In genomic region chr16:67653131-67654068, GRCh38 we compare ENCODE assay signal across 10 cellular contexts. TPM values are rescaled to one million over a fixed set of nuclear protein-coding genes. Genes with fewer than 3 reads are reported as not detected.
DNase-seq lines count a peak whose midpoint lies in the region; ATAC-seq, FAIRE-seq and TF ChIP-seq lines count a peak whose summit lies in the region.
"Had no signal": no experiment of that assay in that cellular context is flagged by ENCODE, and none has a peak within 500 bp of the region (broad histone marks: within the 10 kb centered on the region; RNA-seq: fewer than 3 reads in every experiment).

No MANE protein-coding gene starts in this region.

- FAIRE-seq in GM12891 (lab: Jason Lieb, UNC): no peak

- no peak for ATAC-seq in GM19397 (IDR thresholded peaks at IDR 0.05; ENCODE audit: unreplicated experiment)
- ATAC-seq: activated CD4-positive, CD25-positive, alpha-beta regulatory T cell treated with anti-CD3 and anti-CD28 coated beads, Interleukin-2, amount 50 U/mL, for 24 hours had no signal

- CTCF ChIA-PET in RWPE1 (lab: Yijun Ruan, JAX): interaction anchor here (0.9 to 1.1 kb wide), 2 partner anchors 90 to 132 kb away, joined by 3 to 4 read pairs; no protein-coding TSS in a partner anchor

- TF ChIP-seq CTCF in RWPE1 (conservative IDR thresholded peaks at IDR 0.05; ENCODE audit: low read depth) (peak; percentile 37), fibroblast of mammary gland (conservative IDR thresholded peaks at IDR 0.05; ENCODE audit: control insufficient read depth, insufficient read depth, low read depth, low read length) (no peak)

- H3K4me3 ChIP-seq in fibroblast of mammary gland (ENCODE audit: control insufficient read depth, low read depth, low read length): peak overlapping the region; percentile 35

- no peak for TF ChIP-seq POLR2A in GM12891 (IDR thresholded peaks at IDR 0.05; ENCODE audit: low read depth, low read length)

- in situ Hi-C loops in G401 (cut with HindIII; ENCODE audit: low sequenced_read_pairs): no loop called here

- no peak overlapping the region for H3K27ac ChIP-seq in RWPE1

- DNase-seq in G401 (ENCODE audit: low spot score): peak; percentile 40
- DNase-seq in RWPE1 (ENCODE audit: low spot score): no peak
- DNase-seq in fibroblast of mammary gland (ENCODE audit: low read depth): no peak
- DNase-seq in retina: peak; percentile 60
- DNase-seq in stimulated activated CD4-positive, alpha-beta T cell treated with anti-CD3 and anti-CD28 coated beads, Interleukin-4, amount 100 ng/mL, for 24 hours: no peak
- DNase-seq in GM12891 (ENCODE audit: insufficient read length, low spot score): no peak
- no peak for DNase-seq in NCI-H2196 (lab: John Stamatoyannopoulos, UW; ENCODE audit: unreplicated experiment)
- DNase-seq: stimulated activated CD4-positive, alpha-beta T cell treated with anti-CD3 and anti-CD28 coated beads, Interleukin-15, amount 100 ng/mL, for 24 hours had no signal

- POLR2A ChIA-PET in RWPE1 (lab: Yijun Ruan, JAX; ENCODE audit: low non-redundant PET): no interaction called here

TF ChIP-seq in GM12891, 5 proteins besides CTCF, POLR2A, EP300 and RAD21:
- no peak for TF ChIP-seq PAX5 (IDR thresholded peaks at IDR 0.05; ENCODE audit: insufficient read depth, low read length, severe bottlenecking)
- TF ChIP-seq POU2F2 (IDR thresholded peaks at IDR 0.05; ENCODE audit: low read depth, low read length): no peak
- no peak for TF ChIP-seq SPI1 (IDR thresholded peaks at IDR 0.05; ENCODE audit: low read depth, low read length)

RNA-seq across cellular contexts. Expression of gene ACD, which starts 6.7 kb away (rescaled TPM):
- 27.1 and 33.2 TPM in 2 replicates for total RNA-seq in G401 (2014; rRNA removed; shearing (Covaris generic))
- 23.8 TPM for polyA plus RNA-seq in GM12891 (2012; ENCODE audit: low read depth, missing spikeins)

RNA-seq across cellular contexts. Expression of gene PARD6A, which starts 7.4 kb away (rescaled TPM):
- 6.6 and 13.5 TPM in 2 replicates for total RNA-seq in G401 (2014; rRNA removed; shearing (Covaris generic))
- polyA plus RNA-seq in GM12891 (2012; ENCODE audit: low read depth, missing spikeins): 2.4 TPM

RNA-seq across cellular contexts. Expression of gene CARMIL2, which starts 8.5 kb away (rescaled TPM):
- total RNA-seq in G401 (2014; rRNA removed; shearing (Covaris generic)): 4.1 and 10.7 TPM in 2 replicates
- polyA plus RNA-seq in GM12891 (2012; ENCODE audit: low read depth, missing spikeins): 56.0 TPM

RNA-seq across cellular contexts. Expression of gene ENKD1, which starts 13.2 kb away (rescaled TPM):
- 2.1 and 5.6 TPM in 2 replicates for total RNA-seq in G401 (2014; rRNA removed; shearing (Covaris generic))
- 5.9 TPM for polyA plus RNA-seq in GM12891 (2012; ENCODE audit: low read depth, missing spikeins)

RNA-seq across cellular contexts. Expression of gene C16orf86, which starts 13.2 kb away (rescaled TPM):
- not detected in 2 replicates for total RNA-seq in G401 (2014; rRNA removed; shearing (Covaris generic))
- polyA plus RNA-seq in GM12891 (2012; ENCODE audit: low read depth, missing spikeins): 3.1 TPM

Comparison
In these comparisons a context has a peak if more than half of its experiments do, and no peak if none do; other contexts are left out.
1. DNase-seq: peak in G401 (single experiment) and retina (single experiment); none in RWPE1 (single experiment), fibroblast of mammary gland (single experiment), stimulated activated CD4-positive, alpha-beta T cell treated with anti-CD3 and anti-CD28 coated beads, Interleukin-4, amount 100 ng/mL, for 24 hours (single experiment), GM12891 (single experiment) and NCI-H2196 (single experiment).